ENCODE assay signal across 8 cellular contexts in genomic region chr1:52404116-52404974, GRCh38. TPM values are rescaled to one million over a fixed set of nuclear protein-coding genes. Genes with fewer than 3 reads are reported as not detected.
A peak's percentile ranks its signal among the peaks of the same experiment; 100 is the strongest.
DNase-seq lines count a peak whose midpoint lies in the region; ATAC-seq and TF ChIP-seq lines count a peak whose summit lies in the region.

Gene ORC1, minus strand, starts transcription at chr1:52404423. Its CDS starts 2,200 bp downstream, at chr1:52402223.
Gene PRPF38A, plus strand, starts transcription at chr1:52404602. Its CDS starts 148 bp downstream, at chr1:52404750.

- peaks cover 16% of the 10 kb centered on the region for H3K36me3 Mint-ChIP-seq in endothelial cell (ENCODE audit: low read depth, unreplicated experiment)

- H3K27me3 ChIP-seq in OCI-LY1 (ENCODE audit: insufficient read depth, low read length): no peaks in the 10 kb centered on the region

- peak within 1 kb of the TSS; percentile 97 for H3K4me2 ChIP-seq in OCI-LY1 (ENCODE audit: low read length)

- peak within 1 kb of the TSS; percentile 97 for H3K4me3 ChIP-seq in OCI-LY1 (ENCODE audit: low read depth, low read length, poor library complexity, severe bottlenecking)

- peak within 1 kb of the TSS; percentile 99 for H3K9ac ChIP-seq in OCI-LY1 (ENCODE audit: low read length)

- H3K9me3 ChIP-seq in OCI-LY1 (ENCODE audit: low read length): no peaks in the 10 kb centered on the region

- peak within 1 kb of the TSS; percentile 99 for H3K4me3 Mint-ChIP-seq in endothelial cell (ENCODE audit: unreplicated experiment)

- peak; percentile 93 for ATAC-seq in GM21515 (IDR thresholded peaks at IDR 0.05; ENCODE audit: unreplicated experiment)

- H3K27ac ChIP-seq in OCI-LY1 (ENCODE audit: low read depth, low read length, poor library complexity, severe bottlenecking): peak within 1 kb of the TSS; percentile 86

- peaks cover 59% of the 10 kb centered on the region for H3K36me3 ChIP-seq in OCI-LY1 (ENCODE audit: insufficient read depth, low read length)

- peak within 1 kb of the TSS; percentile 99 for H3K27ac Mint-ChIP-seq in endothelial cell (ENCODE audit: unreplicated experiment)

- peak within 1 kb of the TSS; percentile 12; the same call in 1 of the 2 replicates for H2AFZ ChIP-seq in OCI-LY1 (ENCODE audit: low read length)

- no peaks in the 10 kb centered on the region for H4K20me1 ChIP-seq in OCI-LY1 (ENCODE audit: insufficient read depth, low read length)

- H3K79me2 ChIP-seq in OCI-LY1 (ENCODE audit: insufficient read depth, low read length): peaks cover 42% of the 10 kb centered on the region

- TF ChIP-seq CTCF in OCI-LY1 (IDR thresholded peaks at IDR 0.05; ENCODE audit: low read length) (peak; percentile 68), endothelial cell (IDR thresholded peaks at IDR 0.05; ENCODE audit: unreplicated experiment) (peak; percentile 46)

- H3K27me3 Mint-ChIP-seq in endothelial cell (ENCODE audit: unreplicated experiment): peaks cover 3% of the 10 kb centered on the region

- H3F3A ChIP-seq in OCI-LY1 (ENCODE audit: insufficient read depth, low read length): no peaks in the 10 kb centered on the region

- H3K4me1 Mint-ChIP-seq in endothelial cell (ENCODE audit: unreplicated experiment): peaks cover 21% of the 10 kb centered on the region

- no peaks in the 10 kb centered on the region for H3K9me3 Mint-ChIP-seq in endothelial cell (ENCODE audit: unreplicated experiment)

- H3K4me1 ChIP-seq in OCI-LY1 (ENCODE audit: insufficient read depth, low read length, severe bottlenecking): peaks cover 30% of the 10 kb centered on the region

- peak; percentile 95 for DNase-seq in DMS 273 treated with DMSO at 0.1 percent for 48 hours (lab: John Stamatoyannopoulos, UW)
- DNase-seq in HuH-7 (ENCODE audit: low spot score): peak; percentile 76
- peak; percentile 97 for DNase-seq in activated CD8-positive, alpha-beta memory T cell treated with anti-CD3 and anti-CD28 coated beads, Interleukin-2, amount 50 U/mL, for 4 hours
- DNase-seq in endothelial cell (ENCODE audit: low spot score): peak; percentile 90
- DNase-seq in midbrain (lab: John Stamatoyannopoulos, UW): peak; percentile 96
- DNase-seq in stimulated activated CD8-positive, alpha-beta memory T cell treated with anti-CD3 and anti-CD28 coated beads, Interleukin-2, amount 100 ng/mL, for 1 hour (ENCODE audit: low read depth in 2 of 2): peak; percentile 94 to 98

- H3K9me2 ChIP-seq in OCI-LY1 (ENCODE audit: low read depth, low read length): no peaks in the 10 kb centered on the region

RNA-seq across cellular contexts. Expression of gene ORC1, which starts in this region (rescaled TPM):
- 4.9 TPM for total RNA-seq in endothelial cell (ENCODE audit: unreplicated experiment)

RNA-seq across cellular contexts. Expression of gene PRPF38A, which starts in this region (rescaled TPM):
- total RNA-seq in endothelial cell (ENCODE audit: unreplicated experiment): 61.9 TPM

Comparison
In these comparisons a context has a peak if more than half of its experiments do, and no peak if none do; other contexts are left out.
1. Peak in every context shown above with its lines: DNase-seq, ATAC-seq, H3K4me3 ChIP-seq and H3K27ac ChIP-seq.